Comparison of ENCODE assay signal across 24 cellular contexts in genomic region chr11:119860561-119861094, GRCh38.
"Had no signal": no experiment of that assay in that cellular context is flagged by ENCODE, and none has a peak within 500 bp of the region (broad histone marks: within the 10 kb centered on the region; RNA-seq: fewer than 3 reads in every experiment).

No MANE protein-coding gene starts in this region.

- H3K4me2 ChIP-seq: SK-N-SH had no signal

- H3K27ac Mint-ChIP-seq: activated CD8-positive, alpha-beta T cell treated with anti-CD3 and anti-CD28 coated beads for 36 hours; activated naive CD4-positive, alpha-beta T cell treated with anti-CD3 and anti-CD28 coated beads, Interleukin-2, amount 10 ng/mL, durations not matched to agents 7 days and 5 days; activated naive CD8-positive, alpha-beta T cell treated with anti-CD3 and anti-CD28 coated beads for 36 hours; activated T-cell treated with anti-CD3 and anti-CD28 coated beads, Interleukin-2, amount 50 U/mL, for 72 hours; activated T-helper 2 cell treated with anti-CD3 and anti-CD28 coated beads, Interferon-gamma antibody, Interleukin-2, Interleukin-4, amounts not matched to agents 10 μg/mL and 5 μg/mL and 100 μg/mL, durations not matched to agents 14 hours and 24 hours and 36 hours had no signal

- H3K27ac ChIP-seq: brain microvascular endothelial cell, SJCRH30 had no signal

- H3K4me3 Mint-ChIP-seq: activated CD8-positive, alpha-beta T cell treated with anti-CD3 and anti-CD28 coated beads for 36 hours; activated naive CD4-positive, alpha-beta T cell treated with anti-CD3 and anti-CD28 coated beads, Interleukin-2, amount 10 ng/mL, durations not matched to agents 7 days and 5 days; activated naive CD8-positive, alpha-beta T cell treated with anti-CD3 and anti-CD28 coated beads for 36 hours; activated T-cell treated with anti-CD3 and anti-CD28 coated beads, Interleukin-2, amount 50 U/mL, for 72 hours had no signal

- H3K9me3 ChIP-seq: SJCRH30, SK-N-SH had no signal

- H3K36me3 ChIP-seq: brain microvascular endothelial cell, SJCRH30 had no signal

- H3K9ac ChIP-seq: SK-N-SH had no signal

- H3K36me3 Mint-ChIP-seq: activated naive CD4-positive, alpha-beta T cell treated with anti-CD3 and anti-CD28 coated beads, Interleukin-2, amount 10 ng/mL, durations not matched to agents 7 days and 5 days; activated naive CD8-positive, alpha-beta T cell treated with anti-CD3 and anti-CD28 coated beads for 36 hours had no signal

- H3K4me1 Mint-ChIP-seq: activated naive CD4-positive, alpha-beta T cell treated with anti-CD3 and anti-CD28 coated beads, Interleukin-2, amount 10 ng/mL, durations not matched to agents 7 days and 5 days; activated naive CD8-positive, alpha-beta T cell treated with anti-CD3 and anti-CD28 coated beads for 36 hours had no signal

- ATAC-seq: activated CD4-positive, CD25-positive, alpha-beta regulatory T cell treated with anti-CD3 and anti-CD28 coated beads, Interleukin-2, amount 50 U/mL, for 24 hours; activated CD8-positive, alpha-beta T cell treated with anti-CD3 and anti-CD28 coated beads for 36 hours; activated T-cell treated with anti-CD3 and anti-CD28 coated beads, Interleukin-2, amount 50 U/mL, for 72 hours had no signal

- H3K9me3 Mint-ChIP-seq: activated CD8-positive, alpha-beta T cell treated with anti-CD3 and anti-CD28 coated beads for 36 hours; activated naive CD4-positive, alpha-beta T cell treated with anti-CD3 and anti-CD28 coated beads, Interleukin-2, amount 10 ng/mL, durations not matched to agents 7 days and 5 days; activated naive CD8-positive, alpha-beta T cell treated with anti-CD3 and anti-CD28 coated beads for 36 hours; activated T-cell treated with anti-CD3 and anti-CD28 coated beads, Interleukin-2, amount 50 U/mL, for 72 hours; activated T-helper 2 cell treated with anti-CD3 and anti-CD28 coated beads, Interferon-gamma antibody, Interleukin-2, Interleukin-4, amounts not matched to agents 10 μg/mL and 5 μg/mL and 100 μg/mL, durations not matched to agents 14 hours and 24 hours and 36 hours had no signal

- H3K4me1 ChIP-seq: SJCRH30 had no signal

- DNase-seq: activated CD4-positive, alpha-beta T cell treated with anti-CD3 and anti-CD28 coated beads for 4 hours; activated CD8-positive, alpha-beta memory T cell treated with anti-CD3 and anti-CD28 coated beads, Interleukin-2, amount 50 U/mL, for 4 hours; activated CD8-positive, alpha-beta T cell treated with anti-CD3 and anti-CD28 coated beads for 36 hours; activated gamma-delta T cell treated with Interleukin-2 at 50 U/mL for 16 hours; activated naive CD4-positive, alpha-beta T cell treated with anti-CD3 and anti-CD28 coated beads, Interleukin-2, amount 10 ng/mL, durations not matched to agents 7 days and 5 days; activated naive CD8-positive, alpha-beta T cell treated with anti-CD3 and anti-CD28 coated beads for 36 hours; activated T-cell treated with anti-CD3 and anti-CD28 coated beads, Interleukin-2, amount 50 U/mL, for 72 hours; brain microvascular endothelial cell; central memory CD4-positive, alpha-beta T cell; MM.1S; NCI-H1105; NCI-H1436 treated with DMSO at 0.1 percent for 48 hours; NCI-H187; NCI-H2081 treated with DMSO at 0.1 percent for 48 hours; NCI-H2171; NCI-H2227 treated with DMSO at 0.1 percent for 48 hours; NCI-H446 treated with DMSO at 0.1 percent for 48 hours; NCI-H524 treated with DMSO at 0.1 percent for 48 hours; Right ventricle myocardium superior; SJCRH30; SK-N-SH; T-helper 1 cell had no signal

- H3K4me3 ChIP-seq: SJCRH30 had no signal

- H3K27me3 ChIP-seq: SJCRH30 had no signal
